In the genomic region with DNA sequence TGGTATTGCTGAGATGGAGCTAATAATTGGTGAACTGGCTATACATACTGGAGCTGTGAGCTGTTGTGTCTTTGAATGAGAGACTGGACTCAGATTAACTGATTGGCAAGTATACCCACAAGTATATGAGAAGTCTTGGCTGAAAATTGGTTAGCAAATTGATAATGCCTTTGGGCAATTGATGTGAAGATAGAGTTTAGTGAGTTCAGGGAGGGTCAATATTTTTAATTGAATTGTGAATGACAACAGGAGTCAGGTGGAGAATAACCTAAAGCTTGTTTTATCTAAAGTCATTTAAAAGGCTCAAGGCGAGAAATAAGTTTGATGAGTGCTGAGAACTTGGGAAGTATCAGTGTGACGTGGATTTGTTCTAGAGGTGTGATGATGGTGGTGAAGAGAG, we compare ENCODE assay signal across 3 cellular contexts.
"Had no signal": no experiment of that assay in that cellular context is flagged by ENCODE, and none has a peak within 500 bp of the region (broad histone marks: within the 10 kb centered on the region; RNA-seq: fewer than 3 reads in every experiment).

No MANE protein-coding gene starts in this region.

- ATAC-seq: GM12878 had no signal

- H3K4me3 ChIP-seq: GM12878 had no signal

- DNase-seq: GDM1, GF-D8 had no signal
